In the genomic region with DNA sequence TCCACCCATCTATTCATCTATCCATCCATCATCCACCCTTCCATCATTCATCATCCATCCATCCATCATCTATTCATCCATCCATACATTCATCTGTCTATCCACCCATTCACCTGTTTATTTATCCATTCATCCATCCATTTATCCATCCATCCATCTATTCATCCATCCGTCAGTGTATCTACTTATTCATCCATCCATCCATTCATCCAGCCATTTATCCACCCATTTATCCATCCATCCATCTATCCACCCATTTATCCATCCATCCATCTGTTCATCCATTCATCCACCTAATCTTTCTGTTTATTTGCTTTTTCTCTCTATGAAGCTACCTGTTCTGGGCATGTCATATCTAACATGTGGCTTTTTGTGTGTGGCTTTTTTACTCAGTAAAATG, we compare ENCODE assay signal across 25 cellular contexts.
"Had no signal": no experiment of that assay in that cellular context is flagged by ENCODE, and none has a peak within 500 bp of the region (broad histone marks: within the 10 kb centered on the region; RNA-seq: fewer than 3 reads in every experiment).

No MANE protein-coding gene starts in this region.

- H3K27ac ChIP-seq: neural progenitor cell, ovary, parathyroid adenoma, psoas muscle, right lobe of liver, sigmoid colon, stomach, thoracic aorta, thyroid gland, tibial nerve, upper lobe of left lung, vagina had no signal

- H3K36me3 ChIP-seq: neural progenitor cell, ovary, right lobe of liver, sigmoid colon, stomach, thoracic aorta, thyroid gland, tibial nerve, upper lobe of left lung, vagina had no signal

- H3K27me3 ChIP-seq: neural progenitor cell, ovary, right lobe of liver, thyroid gland, upper lobe of left lung, vagina had no signal

- H3K4me3 ChIP-seq: neural progenitor cell, ovary, psoas muscle, right lobe of liver, sigmoid colon, stomach, thoracic aorta, thyroid gland, tibial nerve, upper lobe of left lung, vagina had no signal

- H3K9me3 ChIP-seq: ovary, psoas muscle, right lobe of liver, sigmoid colon, thoracic aorta, thyroid gland, vagina had no signal

- H3K4me1 ChIP-seq: neural progenitor cell, psoas muscle, sigmoid colon, thyroid gland, vagina had no signal

- DNase-seq: natural killer cell; occipital lobe; ovary; posterior cingulate gyrus; psoas muscle; right cardiac atrium; right lobe of liver; sigmoid colon; small intestine; stimulated activated CD4-positive, alpha-beta T cell treated with anti-CD3 and anti-CD28 coated beads, Interleukin-15, amount 100 ng/mL, for 24 hours; stimulated activated CD4-positive, alpha-beta T cell treated with anti-CD3 and anti-CD28 coated beads, Interleukin-2, amount 100 ng/mL, for 24 hours; stimulated activated CD4-positive, alpha-beta T cell treated with anti-CD3 and anti-CD28 coated beads, Interleukin-2, amount 100 ng/mL, for 48 hours; stimulated activated CD4-positive, alpha-beta T cell treated with anti-CD3 and anti-CD28 coated beads, Interleukin-4, amount 100 ng/mL, for 24 hours; stimulated activated naive B cell treated with anti-CD40 and anti-IgM and Interleukin-4, amounts not matched to agents 10 μg/mL and 1 μg/mL and 100 μg/mL, for 72 hours; stimulated activated naive CD4-positive, alpha-beta T cell treated with Interleukin-2 at 50 U/mL for 16 hours; stomach; thyroid gland; trophoblast cell; upper lobe of left lung had no signal

- FAIRE-seq: small intestine had no signal

- H3K4me2 ChIP-seq: neural progenitor cell had no signal

- H3K79me2 ChIP-seq: parathyroid adenoma had no signal

- ATAC-seq: natural killer cell; psoas muscle; right cardiac atrium; right lobe of liver; stimulated activated effector memory CD8-positive, alpha-beta T cell treated with anti-CD3 and anti-CD28 coated beads, Interleukin-12 subunit alpha, Interleukin-12 subunit beta, amount 100 ng/mL, for 72 hours; stimulated activated naive B cell treated with anti-CD40 and anti-IgM and Interleukin-4, amounts not matched to agents 10 μg/mL and 1 μg/mL and 100 μg/mL, for 72 hours had no signal

- H2AFZ ChIP-seq: neural progenitor cell, parathyroid adenoma had no signal

- H3K9ac ChIP-seq: neural progenitor cell, parathyroid adenoma had no signal
